Comparison of ENCODE assay signal across 9 cellular contexts in the genomic region with DNA sequence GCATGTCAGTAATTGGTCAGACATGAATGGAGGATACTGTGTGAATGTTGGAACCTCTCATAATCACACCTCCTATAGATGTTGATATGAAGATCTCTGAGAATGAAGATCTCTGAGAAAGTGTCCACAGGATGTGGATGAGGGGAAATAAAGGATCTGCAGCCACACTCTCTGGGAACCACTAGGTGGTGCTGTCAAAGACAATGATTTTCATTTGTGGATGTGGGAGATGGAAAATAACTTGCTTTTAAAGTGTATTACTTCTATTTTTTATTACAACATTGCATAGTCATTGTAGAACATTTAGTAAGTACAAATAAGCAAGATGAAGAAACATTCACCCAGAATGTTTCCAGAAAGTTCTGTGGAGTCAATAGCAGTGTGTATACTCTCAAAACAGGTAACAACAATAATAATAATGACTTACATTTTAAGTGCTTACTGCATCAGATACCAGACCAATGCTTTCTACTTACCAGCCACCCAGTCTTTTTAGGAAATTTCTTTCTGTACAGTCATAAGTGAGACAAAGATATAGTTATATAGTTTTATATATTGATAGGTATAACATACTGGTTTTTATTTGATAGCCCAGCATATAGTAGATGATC.
A peak's percentile ranks its signal among the peaks of the same experiment; 100 is the strongest.
DNase-seq lines count a peak whose midpoint lies in the region; ATAC-seq, FAIRE-seq and TF ChIP-seq lines count a peak whose summit lies in the region.
"Had no signal": no experiment of that assay in that cellular context is flagged by ENCODE, and none has a peak within 500 bp of the region (broad histone marks: within the 10 kb centered on the region; RNA-seq: fewer than 3 reads in every experiment).

No MANE protein-coding gene starts in this region.

- peaks cover 11% of the 10 kb centered on the region for H3K27me3 Mint-ChIP-seq in nephron (ENCODE audit: low read depth)

- DNase-seq in IMR-90: peak; percentile 26
- DNase-seq in bronchial epithelial cell (ENCODE audit: low read depth): peak; percentile 23
- no peak for DNase-seq in medulla oblongata (ENCODE audit: extremely low spot score)
- no peak for DNase-seq in NCI-H2107 treated with DMSO at 0.1 percent for 48 hours (lab: John Stamatoyannopoulos, UW; ENCODE audit: unreplicated experiment)
- DNase-seq: activated naive CD8-positive, alpha-beta T cell treated with anti-CD3 and anti-CD28 coated beads, Interleukin-2, amount 10 ng/mL, durations not matched to agents 7 days and 5 days had no signal

- FAIRE-seq in G401.6 (lab: Jason Lieb, UNC) (peak; percentile 42), bronchial epithelial cell (lab: Jason Lieb, UNC) (no peak)

- no peak for TF ChIP-seq POLR2A in IMR-90 (IDR thresholded peaks at IDR 0.05; ENCODE audit: low read depth, low read length)

- no peak overlapping the region for H3K56ac ChIP-seq in IMR-90 (ENCODE audit: extremely low read depth, insufficient read depth, low read length)

- H4K20me1 ChIP-seq in IMR-90 (ENCODE audit: insufficient read depth, low read length): no peaks in the 10 kb centered on the region

- H3K9me3 Mint-ChIP-seq in nephron: no peaks in the 10 kb centered on the region
- H3K9me3 Mint-ChIP-seq: activated naive CD8-positive, alpha-beta T cell treated with anti-CD3 and anti-CD28 coated beads, Interleukin-2, amount 10 ng/mL, durations not matched to agents 7 days and 5 days had no signal

- dilution Hi-C loops in IMR-90 (cut with HindIII; ENCODE audit: low sequenced_read_pairs, unreplicated experiment): no loop called here

- in situ Hi-C loops in IMR-90 (cut with MboI; ENCODE audit: low sequenced_read_pairs): no loop called here

- H3K9me1 ChIP-seq in IMR-90 (ENCODE audit: insufficient read depth, low read length): no peaks in the 10 kb centered on the region

- H3K4me1 ChIP-seq in IMR-90 (ENCODE audit: control insufficient read depth, insufficient read depth, low read length): no peaks in the 10 kb centered on the region

- H3K36me3 Mint-ChIP-seq in nephron (ENCODE audit: low read depth): no peaks in the 10 kb centered on the region
- H3K36me3 Mint-ChIP-seq: activated naive CD8-positive, alpha-beta T cell treated with anti-CD3 and anti-CD28 coated beads, Interleukin-2, amount 10 ng/mL, durations not matched to agents 7 days and 5 days had no signal

- intact Hi-C loops in IMR-90 (cut with micrococcal nuclease): no loop called here

- no peak overlapping the region for H3K14ac ChIP-seq in IMR-90 (replicated peaks; ENCODE audit: low read depth, low read length)

- TF ChIP-seq RAD21 in IMR-90 (IDR thresholded peaks at IDR 0.05; ENCODE audit: low read length): peak; percentile 32

- no peak overlapping the region for H3K4me3 ChIP-seq in IMR-90 (ENCODE audit: insufficient read depth, low read depth, low read length)
- H3K4me3 ChIP-seq in bronchial epithelial cell (ENCODE audit: low read depth, low read length): no peak overlapping the region

- ATAC-seq in IMR-90 (ENCODE audit: low read depth): peak; percentile 66
- no peak for ATAC-seq in GM19395 (IDR thresholded peaks at IDR 0.05; ENCODE audit: unreplicated experiment)
- ATAC-seq in GM18909 (IDR thresholded peaks at IDR 0.05; ENCODE audit: poor library complexity, unreplicated experiment): no peak

- no peak overlapping the region for H2AK5ac ChIP-seq in IMR-90 (ENCODE audit: low read depth, low read length)

- H3K9ac ChIP-seq in IMR-90 (ENCODE audit: low read depth, low read length): no peak overlapping the region

- H2BK20ac ChIP-seq in IMR-90 (ENCODE audit: low read depth, low read length): no peak overlapping the region

- no peak overlapping the region for H3K27ac Mint-ChIP-seq in nephron
- H3K27ac Mint-ChIP-seq: activated naive CD8-positive, alpha-beta T cell treated with anti-CD3 and anti-CD28 coated beads, Interleukin-2, amount 10 ng/mL, durations not matched to agents 7 days and 5 days had no signal

- H2AFZ ChIP-seq in IMR-90 (replicated peaks; ENCODE audit: low read length, poor library complexity): no peak overlapping the region

- H2BK5ac ChIP-seq in IMR-90 (ENCODE audit: low read depth, low read length, poor library complexity, severe bottlenecking): no peak overlapping the region

- H3K4me2 ChIP-seq in IMR-90 (ENCODE audit: low read depth, low read length): no peak overlapping the region

- H3K23ac ChIP-seq in IMR-90 (ENCODE audit: low read depth, low read length): no peak overlapping the region

- CTCF ChIA-PET in IMR-90 (lab: Yijun Ruan, JAX): interaction anchor here (0.9 kb wide), 1 partner anchor 31 kb away, joined by 3 read pairs; no protein-coding TSS in a partner anchor

- no peak overlapping the region for H3K4me3 Mint-ChIP-seq in nephron
- H3K4me3 Mint-ChIP-seq: activated naive CD8-positive, alpha-beta T cell treated with anti-CD3 and anti-CD28 coated beads, Interleukin-2, amount 10 ng/mL, durations not matched to agents 7 days and 5 days had no signal

- POLR2A ChIA-PET in IMR-90 (lab: Charles Lee; ENCODE audit: unreplicated experiment): no interaction called here

- H3K4me1 Mint-ChIP-seq in nephron: no peaks in the 10 kb centered on the region

- H3K36me3 ChIP-seq in IMR-90 (ENCODE audit: control insufficient read depth, insufficient read depth, low read length) (no peaks in the 10 kb centered on the region), bronchial epithelial cell (ENCODE audit: control insufficient read depth, insufficient read depth, low read length) (no peaks in the 10 kb centered on the region)

- H2AK9ac ChIP-seq in IMR-90 (replicated peaks; ENCODE audit: low read depth, low read length, poor library complexity): no peak overlapping the region

- no peak overlapping the region for H3K18ac ChIP-seq in IMR-90 (ENCODE audit: low read depth, low read length)

- H3K4ac ChIP-seq in IMR-90 (ENCODE audit: low read depth, low read length): no peak overlapping the region

- H2BK120ac ChIP-seq in IMR-90 (ENCODE audit: low read depth, low read length): no peak overlapping the region

- H2BK15ac ChIP-seq in IMR-90 (ENCODE audit: low read depth, low read length): no peak overlapping the region

- no peaks in the 10 kb centered on the region for H3K79me1 ChIP-seq in IMR-90 (ENCODE audit: low read depth in 1 of 2, low read length in 2 of 2)

- H4K5ac ChIP-seq in IMR-90 (ENCODE audit: low read depth, low read length): no peak overlapping the region

- H3K27me3 ChIP-seq in IMR-90 (ENCODE audit: control insufficient read depth, insufficient read depth, low read length): peaks cover 3% of the 10 kb centered on the region
- no peaks in the 10 kb centered on the region for H3K27me3 ChIP-seq in bronchial epithelial cell (ENCODE audit: control insufficient read depth, insufficient read depth, low read length)

- H3K27ac ChIP-seq in IMR-90 (ENCODE audit: insufficient read depth, low read length): no peak overlapping the region

- no TSS peak for BruUV-seq in IMR-90 (replicated peaks; lab: Mats Ljungman, UMichigan)

- H4K8ac ChIP-seq in IMR-90 (ENCODE audit: low read depth in 2 of 2, low read length in 2 of 2): no peak overlapping the region

- H3K9me3 ChIP-seq in IMR-90 (ENCODE audit: control insufficient read depth, insufficient read depth, low read length): no peaks in the 10 kb centered on the region

- TF ChIP-seq CTCF in IMR-90 (conservative IDR thresholded peaks at IDR 0.05; ENCODE audit: low read depth, low read length) (peak; percentile 68), bronchial epithelial cell (IDR thresholded peaks at IDR 0.05; ENCODE audit: insufficient read depth, low read length, severe bottlenecking) (peak; percentile 64), nephron (IDR thresholded peaks at IDR 0.05; ENCODE audit: unreplicated experiment in 3 of 3) (peak; percentile 39 to 56 (median 42))

- H4K91ac ChIP-seq in IMR-90 (ENCODE audit: insufficient read depth, low read depth, low read length): no peak overlapping the region

TF ChIP-seq in IMR-90, 13 proteins besides CTCF, POLR2A, EP300 and RAD21:
- TF ChIP-seq, protein P1, sequence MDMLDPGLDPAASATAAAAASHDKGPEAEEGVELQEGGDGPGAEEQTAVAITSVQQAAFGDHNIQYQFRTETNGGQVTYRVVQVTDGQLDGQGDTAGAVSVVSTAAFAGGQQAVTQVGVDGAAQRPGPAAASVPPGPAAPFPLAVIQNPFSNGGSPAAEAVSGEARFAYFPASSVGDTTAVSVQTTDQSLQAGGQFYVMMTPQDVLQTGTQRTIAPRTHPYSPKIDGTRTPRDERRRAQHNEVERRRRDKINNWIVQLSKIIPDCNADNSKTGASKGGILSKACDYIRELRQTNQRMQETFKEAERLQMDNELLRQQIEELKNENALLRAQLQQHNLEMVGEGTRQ (IDR thresholded peaks at IDR 0.05; ENCODE audit: low read depth, low read length): no peak
- TF ChIP-seq RCOR1 (IDR thresholded peaks at IDR 0.05; ENCODE audit: insufficient replicate concordance, low read length) (no peak), ELK1 (IDR thresholded peaks at IDR 0.05; ENCODE audit: borderline replicate concordance, low read depth, low read length) (no peak), MXI1 (IDR thresholded peaks at IDR 0.05; ENCODE audit: borderline replicate concordance, low read depth, low read length) (no peak), MAFK (IDR thresholded peaks at IDR 0.05; ENCODE audit: low read depth, low read length) (no peak), SMC3 (IDR thresholded peaks at IDR 0.05; ENCODE audit: low read depth, low read length) (peak; percentile 53)
TF ChIP-seq in IMR-90: peak in this region for 1.

Comparison
In these comparisons a context has a peak if more than half of its experiments do, and no peak if none do; other contexts are left out.
1. DNase-seq: peak in IMR-90 (single experiment) and bronchial epithelial cell (single experiment); none in medulla oblongata (single experiment) and NCI-H2107 treated with DMSO at 0.1 percent for 48 hours (single experiment).
2. Peak in every context shown above with its lines, with median percentiles within 50 percentile points of each other: CTCF ChIP-seq.